8 cellular contexts compared by ENCODE assay signal in the genomic region with DNA sequence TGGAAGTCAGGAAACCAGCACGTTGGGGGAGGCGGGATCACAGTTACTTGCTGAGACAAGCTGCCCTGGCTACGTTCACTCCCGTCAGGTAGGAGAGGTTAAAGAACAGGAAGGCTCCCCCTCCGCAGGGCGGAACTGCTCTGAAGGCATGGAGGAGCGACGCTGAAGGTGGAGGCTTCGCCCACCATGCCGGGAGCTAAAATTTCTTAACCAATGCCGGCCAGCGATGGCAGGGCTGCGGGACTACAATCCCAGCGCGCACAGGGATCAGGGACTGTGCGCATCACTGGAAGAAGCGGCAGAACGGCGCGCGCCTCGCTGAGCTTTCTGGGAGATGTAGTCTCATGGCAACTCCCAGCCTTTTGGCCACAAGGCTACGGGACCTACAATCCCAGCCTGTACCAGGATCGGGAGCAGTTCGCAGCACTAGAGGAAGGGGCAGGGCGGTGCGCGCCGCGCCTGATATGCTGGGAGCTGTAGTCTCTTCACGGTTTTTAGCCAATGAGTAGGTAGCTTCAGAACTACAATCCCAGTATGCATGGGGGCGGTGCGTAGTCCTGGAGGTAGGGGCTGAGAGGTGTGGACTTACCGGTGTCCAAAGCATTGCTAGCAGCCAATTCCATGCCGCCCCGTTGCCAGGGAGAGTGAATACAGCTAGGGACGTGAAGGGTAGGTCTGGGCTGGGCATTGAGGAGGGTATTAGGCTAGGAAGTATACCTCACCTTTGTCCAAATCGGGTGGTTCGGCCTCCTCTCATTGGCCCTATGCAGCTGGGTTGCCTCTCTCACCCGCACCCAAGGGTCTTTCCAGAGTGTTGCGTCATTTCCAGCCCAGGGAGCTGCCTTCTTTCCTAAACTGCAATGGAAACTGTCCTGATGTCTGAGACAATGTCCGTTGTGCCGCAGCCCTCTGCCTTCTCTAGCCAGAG. TPM values are rescaled to one million over a fixed set of nuclear protein-coding genes. Genes with fewer than 3 reads are reported as not detected.
A peak's percentile ranks its signal among the peaks of the same experiment; 100 is the strongest.
DNase-seq lines count a peak whose midpoint lies in the region; ATAC-seq and TF ChIP-seq lines count a peak whose summit lies in the region.

No MANE protein-coding gene starts in this region.

- POLR2A ChIA-PET in CD8-positive, alpha-beta memory T cell (lab: Charles Lee), result interaction anchor here (1.2 to 1.9 kb wide), 4 partner anchors 13 to 230 kb away, joined by 3 to 20 read pairs (median 10); partner anchors contain the start of genes ZNF486, ZNF506, ZNF682 and ZNF90

- no peaks in the 10 kb centered on the region for H3K9me3 ChIP-seq in CD8-positive, alpha-beta memory T cell (ENCODE audit: low read length)
- no peaks in the 10 kb centered on the region for H3K9me3 ChIP-seq in SK-N-MC (ENCODE audit: low read depth, low read length)
- H3K9me3 ChIP-seq in cardiac muscle cell (ENCODE audit: low read depth), result no peaks in the 10 kb centered on the region
- H3K9me3 ChIP-seq in ovary, result no peaks in the 10 kb centered on the region
- H3K9me3 ChIP-seq in thymus (ENCODE audit: control insufficient read depth), result peaks cover 2% of the 10 kb centered on the region

- peak overlapping the region; percentile 17 for H3K27ac ChIP-seq in CD8-positive, alpha-beta memory T cell (ENCODE audit: low read depth, low read length)
- H3K27ac ChIP-seq in SK-N-MC (no peak overlapping the region), cardiac muscle cell (peak overlapping the region; percentile 80), ovary (peak overlapping the region in 1 of 2 donors; percentile 70), thymus (ENCODE audit: low read depth) (peak overlapping the region; percentile 53)

- no peak overlapping the region for H3K9ac ChIP-seq in SK-N-MC (ENCODE audit: insufficient read length)

- CTCF ChIA-PET in CD8-positive, alpha-beta memory T cell (lab: Charles Lee), result interaction anchor here (0.9 to 1.1 kb wide), 3 partner anchors 16 to 185 kb away, joined by 3 to 4 read pairs (median 3); partner anchors contain the start of gene ZNF90

- H3K4me3 ChIP-seq in CD8-positive, alpha-beta memory T cell (ENCODE audit: low read length), result peak overlapping the region; percentile 80
- peak overlapping the region; percentile 70 for H3K4me3 ChIP-seq in SK-N-MC
- peak overlapping the region; percentile 48 for H3K4me3 ChIP-seq in cardiac muscle cell
- peak overlapping the region; percentile 51 for H3K4me3 ChIP-seq in ovary
- H3K4me3 ChIP-seq in thymus (ENCODE audit: low read length), result peak overlapping the region; percentile 62

- ATAC-seq in GM21423 (IDR thresholded peaks at IDR 0.05; ENCODE audit: unreplicated experiment), result peak; percentile 97
- ATAC-seq in activated naive CD8-positive, alpha-beta T cell treated with anti-CD3 and anti-CD28 coated beads, Interleukin-2, amount 50 U/mL, for 24 hours, result peak; percentile 98

- H3K27me3 ChIP-seq in CD8-positive, alpha-beta memory T cell (ENCODE audit: insufficient read depth, low read length, poor library complexity, severe bottlenecking), result no peaks in the 10 kb centered on the region
- H3K27me3 ChIP-seq in cardiac muscle cell (no peaks in the 10 kb centered on the region), ovary (no peaks in the 10 kb centered on the region), thymus (ENCODE audit: control insufficient read depth, insufficient read depth) (no peaks in the 10 kb centered on the region)

- peaks cover 6 to 8% of the 10 kb centered on the region in 2 donors for H3K27me3 Mint-ChIP-seq in CD8-positive, alpha-beta memory T cell
- peaks cover 3% of the 10 kb centered on the region for H3K27me3 Mint-ChIP-seq in activated naive CD8-positive, alpha-beta T cell treated with anti-CD3 and anti-CD28 coated beads, Interleukin-2, amount 50 U/mL, for 24 hours

- TF ChIP-seq RAD21 in Ishikawa (IDR thresholded peaks at IDR 0.05; ENCODE audit: low read depth), result no peak

- peaks cover 13 to 18% (median 15%) of the 10 kb centered on the region in 3 donors for H3K4me1 Mint-ChIP-seq in CD8-positive, alpha-beta memory T cell
- peaks cover 14% of the 10 kb centered on the region for H3K4me1 Mint-ChIP-seq in activated naive CD8-positive, alpha-beta T cell treated with anti-CD3 and anti-CD28 coated beads, Interleukin-2, amount 50 U/mL, for 24 hours

- peak overlapping the region; percentile 98 to 100 (median 99) for H3K4me3 Mint-ChIP-seq in CD8-positive, alpha-beta memory T cell
- H3K4me3 Mint-ChIP-seq in activated naive CD8-positive, alpha-beta T cell treated with anti-CD3 and anti-CD28 coated beads, Interleukin-2, amount 50 U/mL, for 24 hours, result peak overlapping the region; percentile 90

- peaks cover 0 to 8% (median 0%) of the 10 kb centered on the region in 3 donors for H3K36me3 Mint-ChIP-seq in CD8-positive, alpha-beta memory T cell
- H3K36me3 Mint-ChIP-seq in activated naive CD8-positive, alpha-beta T cell treated with anti-CD3 and anti-CD28 coated beads, Interleukin-2, amount 50 U/mL, for 24 hours (ENCODE audit: low read depth), result peaks cover 3% of the 10 kb centered on the region

- peaks cover 8% of the 10 kb centered on the region for H3K4me1 ChIP-seq in CD8-positive, alpha-beta memory T cell (ENCODE audit: insufficient read depth, low read length)
- H3K4me1 ChIP-seq in cardiac muscle cell (ENCODE audit: low read depth), result no peaks in the 10 kb centered on the region
- H3K4me1 ChIP-seq in ovary (ENCODE audit: insufficient read depth), result no peaks in the 10 kb centered on the region
- H3K4me1 ChIP-seq in thymus (ENCODE audit: control insufficient read depth, insufficient read depth, low read length), result peaks cover 9% of the 10 kb centered on the region

- intact Hi-C loops in ovary (cut with DNase I), result no loop called here

- TF ChIP-seq CTCF in cardiac muscle cell (IDR thresholded peaks at IDR 0.05; ENCODE audit: low read depth, low read length), result no peak
- TF ChIP-seq CTCF in ovary (IDR thresholded peaks at IDR 0.05), result no peak

- TF ChIP-seq EP300 in Ishikawa (IDR thresholded peaks at IDR 0.05; ENCODE audit: borderline replicate concordance) (no peak), ovary (IDR thresholded peaks at IDR 0.05) (no peak)

- DNase-seq in CD8-positive, alpha-beta memory T cell, result peak; percentile 24 to 70 (median 43)
- DNase-seq in SK-N-MC (ENCODE audit: low read depth, low spot score) (peak; percentile 20), cardiac muscle cell (ENCODE audit: low read depth in 1 of 2, low spot score in 1 of 2) (peak; percentile 98 to 100), ovary (peak; percentile 88 to 96 (median 92))
- peak; percentile 68 for DNase-seq in activated naive CD8-positive, alpha-beta T cell treated with anti-CD3 and anti-CD28 coated beads, Interleukin-2, amount 50 U/mL, for 24 hours

- peak overlapping the region; percentile 62 to 96 (median 94) for H3K27ac Mint-ChIP-seq in CD8-positive, alpha-beta memory T cell
- H3K27ac Mint-ChIP-seq in activated naive CD8-positive, alpha-beta T cell treated with anti-CD3 and anti-CD28 coated beads, Interleukin-2, amount 50 U/mL, for 24 hours, result peak overlapping the region; percentile 88

- no peaks in the 10 kb centered on the region for H3K36me3 ChIP-seq in CD8-positive, alpha-beta memory T cell (ENCODE audit: insufficient read depth, low read length)
- H3K36me3 ChIP-seq in SK-N-MC (ENCODE audit: insufficient read depth, low read length) (no peaks in the 10 kb centered on the region), cardiac muscle cell (no peaks in the 10 kb centered on the region), ovary (no peaks in the 10 kb centered on the region), thymus (ENCODE audit: control insufficient read depth, insufficient read depth) (no peaks in the 10 kb centered on the region)

- WGBS in ovary, 3 donors, result 0 to 1% (median 1%) methylated on average over 42 to 43 of the region's 43 CpGs
- WGBS in thymus, result 1% methylated on average over 43 of the region's 43 CpGs

- H3K9me3 Mint-ChIP-seq in CD8-positive, alpha-beta memory T cell, result no peaks in the 10 kb centered on the region
- H3K9me3 Mint-ChIP-seq in activated naive CD8-positive, alpha-beta T cell treated with anti-CD3 and anti-CD28 coated beads, Interleukin-2, amount 50 U/mL, for 24 hours, result peaks cover 16% of the 10 kb centered on the region

- TF ChIP-seq POLR2A in ovary (IDR thresholded peaks at IDR 0.05), result no peak

TF ChIP-seq in Ishikawa, 13 proteins besides CTCF, POLR2A, EP300 and RAD21 (continues in another document):
- TF ChIP-seq, protein P1, sequence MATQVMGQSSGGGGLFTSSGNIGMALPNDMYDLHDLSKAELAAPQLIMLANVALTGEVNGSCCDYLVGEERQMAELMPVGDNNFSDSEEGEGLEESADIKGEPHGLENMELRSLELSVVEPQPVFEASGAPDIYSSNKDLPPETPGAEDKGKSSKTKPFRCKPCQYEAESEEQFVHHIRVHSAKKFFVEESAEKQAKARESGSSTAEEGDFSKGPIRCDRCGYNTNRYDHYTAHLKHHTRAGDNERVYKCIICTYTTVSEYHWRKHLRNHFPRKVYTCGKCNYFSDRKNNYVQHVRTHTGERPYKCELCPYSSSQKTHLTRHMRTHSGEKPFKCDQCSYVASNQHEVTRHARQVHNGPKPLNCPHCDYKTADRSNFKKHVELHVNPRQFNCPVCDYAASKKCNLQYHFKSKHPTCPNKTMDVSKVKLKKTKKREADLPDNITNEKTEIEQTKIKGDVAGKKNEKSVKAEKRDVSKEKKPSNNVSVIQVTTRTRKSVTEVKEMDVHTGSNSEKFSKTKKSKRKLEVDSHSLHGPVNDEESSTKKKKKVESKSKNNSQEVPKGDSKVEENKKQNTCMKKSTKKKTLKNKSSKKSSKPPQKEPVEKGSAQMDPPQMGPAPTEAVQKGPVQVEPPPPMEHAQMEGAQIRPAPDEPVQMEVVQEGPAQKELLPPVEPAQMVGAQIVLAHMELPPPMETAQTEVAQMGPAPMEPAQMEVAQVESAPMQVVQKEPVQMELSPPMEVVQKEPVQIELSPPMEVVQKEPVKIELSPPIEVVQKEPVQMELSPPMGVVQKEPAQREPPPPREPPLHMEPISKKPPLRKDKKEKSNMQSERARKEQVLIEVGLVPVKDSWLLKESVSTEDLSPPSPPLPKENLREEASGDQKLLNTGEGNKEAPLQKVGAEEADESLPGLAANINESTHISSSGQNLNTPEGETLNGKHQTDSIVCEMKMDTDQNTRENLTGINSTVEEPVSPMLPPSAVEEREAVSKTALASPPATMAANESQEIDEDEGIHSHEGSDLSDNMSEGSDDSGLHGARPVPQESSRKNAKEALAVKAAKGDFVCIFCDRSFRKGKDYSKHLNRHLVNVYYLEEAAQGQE (IDR thresholded peaks at IDR 0.05; ENCODE audit: low read depth), result no peak
- TF ChIP-seq CEBPB (IDR thresholded peaks at IDR 0.05), result 0 out of 2 replicates have a peak, but pooled peaks have one; percentile 58

RNA-seq across cellular contexts. Expression of gene ZNF682, which starts 12.8 kb away (rescaled TPM):
- total RNA-seq in CD8-positive, alpha-beta memory T cell, result 10 to 100 TPM in 1 of 2 experiments, 1 to 10 TPM in 1; 9.6 to 10.3 TPM
- polyA plus RNA-seq in CD8-positive, alpha-beta memory T cell, result 4.5 TPM
- total RNA-seq in cardiac muscle cell (9.1 and 11.9 TPM in 2 replicates), ovary (1 to 10 TPM; 1.4 to 7.6 (median 4.5) TPM)
- polyA plus RNA-seq in cardiac muscle cell (16.8 and 18.3 TPM in 2 replicates), ovary (1 to 10 TPM; 1.9 to 3.6 TPM), thymus (19.6 TPM)

RNA-seq across cellular contexts. Expression of gene ZNF90, which starts 25.7 kb away (rescaled TPM):
- 10 to 100 TPM; 11.9 to 12.8 TPM for total RNA-seq in CD8-positive, alpha-beta memory T cell
- polyA plus RNA-seq in CD8-positive, alpha-beta memory T cell, result 1.8 TPM
- 6.8 and 11.1 TPM in 2 replicates for total RNA-seq in cardiac muscle cell
- polyA plus RNA-seq in cardiac muscle cell, result 7.6 and 8.1 TPM in 2 replicates
- 10 to 100 TPM in 2 of 7 donors, 1 to 10 TPM in 5; 3.6 to 11.3 (median 7.9) TPM for total RNA-seq in ovary
- polyA plus RNA-seq in ovary, result 1 to 10 TPM; 3.9 to 5.0 TPM
- polyA plus RNA-seq in thymus, result 3.6 TPM

Comparison
In these comparisons a context has a peak if more than half of its experiments do, and no peak if none do; other contexts are left out.
1. DNase-seq: peak in every context shown above with its lines; median percentile 99 in cardiac muscle cell; 92 in ovary; 68 in activated naive CD8-positive, alpha-beta T cell treated with anti-CD3 and anti-CD28 coated beads, Interleukin-2, amount 50 U/mL, for 24 hours; 43 in CD8-positive, alpha-beta memory T cell; 20 in SK-N-MC.